ENCODE assay signal across 18 cellular contexts in genomic region chr7:50779427-50779826, GRCh38.
"Had no signal": no experiment of that assay in that cellular context is flagged by ENCODE, and none has a peak within 500 bp of the region (broad histone marks: within the 10 kb centered on the region; RNA-seq: fewer than 3 reads in every experiment).

No MANE protein-coding gene starts in this region.

- H3K4me3 ChIP-seq: adrenal gland, gastroesophageal sphincter, neural progenitor cell, testis had no signal

- H3K36me3 ChIP-seq: adrenal gland, gastroesophageal sphincter, neural progenitor cell had no signal

- H3K9me3 Mint-ChIP-seq: activated CD4-positive, alpha-beta T cell treated with anti-CD3 and anti-CD28 coated beads, Interleukin-2, amount 10 ng/mL, durations not matched to agents 7 days and 5 days; activated naive CD4-positive, alpha-beta T cell treated with anti-CD3 and anti-CD28 coated beads for 36 hours; activated T-helper 17 cell treated with anti-CD3 and anti-CD28 coated beads, Interleukin-2, amount 50 U/mL, for 72 hours; stimulated activated naive CD8-positive, alpha-beta T cell treated with anti-CD3 and anti-CD28 coated beads, Interleukin-15, Interleukin-2, amounts not matched to agents 100 ng/mL and 50 ng/mL, for 24 hours had no signal

- H2AFZ ChIP-seq: neural progenitor cell, parathyroid adenoma had no signal

- H3K9ac ChIP-seq: neural progenitor cell, parathyroid adenoma had no signal

- H3K4me3 Mint-ChIP-seq: activated CD4-positive, alpha-beta T cell treated with anti-CD3 and anti-CD28 coated beads, Interleukin-2, amount 10 ng/mL, durations not matched to agents 7 days and 5 days; activated naive CD4-positive, alpha-beta T cell treated with anti-CD3 and anti-CD28 coated beads for 36 hours; activated T-helper 17 cell treated with anti-CD3 and anti-CD28 coated beads, Interleukin-2, amount 50 U/mL, for 72 hours; neural progenitor cell; stimulated activated naive CD8-positive, alpha-beta T cell treated with anti-CD3 and anti-CD28 coated beads, Interleukin-15, Interleukin-2, amounts not matched to agents 100 ng/mL and 50 ng/mL, for 24 hours had no signal

- H3K9me3 ChIP-seq: adrenal gland, gastroesophageal sphincter, testis had no signal

- H3K27ac ChIP-seq: epithelial cell of prostate, gastroesophageal sphincter, neural progenitor cell, parathyroid adenoma, testis had no signal

- H3K4me2 ChIP-seq: neural progenitor cell had no signal

- DNase-seq: activated CD4-positive, alpha-beta T cell treated with anti-CD3 and anti-CD28 coated beads, Interleukin-2, amount 10 ng/mL, durations not matched to agents 7 days and 5 days; activated CD4-positive, CD25-positive, alpha-beta regulatory T cell; activated CD8-positive, alpha-beta memory T cell treated with anti-CD3 and anti-CD28 coated beads for 24 hours; activated naive CD4-positive, alpha-beta T cell treated with anti-CD3 and anti-CD28 coated beads for 36 hours; adrenal gland; central memory CD4-positive, alpha-beta T cell; effector memory CD4-positive, alpha-beta T cell; hypothalamus; kidney glomerular epithelial cell; stimulated activated CD4-positive, alpha-beta T cell treated with anti-CD3 and anti-CD28 coated beads, Interleukin-15, amount 100 ng/mL, for 24 hours; stimulated activated CD4-positive, alpha-beta T cell treated with anti-CD3 and anti-CD28 coated beads, Interleukin-4, amount 100 ng/mL, for 24 hours; testis had no signal

- H3K4me1 ChIP-seq: testis had no signal

- H3K27ac Mint-ChIP-seq: activated CD4-positive, alpha-beta T cell treated with anti-CD3 and anti-CD28 coated beads, Interleukin-2, amount 10 ng/mL, durations not matched to agents 7 days and 5 days; activated naive CD4-positive, alpha-beta T cell treated with anti-CD3 and anti-CD28 coated beads for 36 hours; activated T-helper 17 cell treated with anti-CD3 and anti-CD28 coated beads, Interleukin-2, amount 50 U/mL, for 72 hours; neural progenitor cell; stimulated activated naive CD8-positive, alpha-beta T cell treated with anti-CD3 and anti-CD28 coated beads, Interleukin-15, Interleukin-2, amounts not matched to agents 100 ng/mL and 50 ng/mL, for 24 hours had no signal

- H3K27me3 ChIP-seq: adrenal gland, gastroesophageal sphincter, neural progenitor cell, testis had no signal
